Comparison of ENCODE assay signal across 1 cellular context in genomic region chr4:113762061-113762850, GRCh38.
A peak's percentile ranks its signal among the peaks of the same experiment; 100 is the strongest.
TF ChIP-seq lines count a peak whose summit lies in the region.

No MANE protein-coding gene starts in this region.

TF ChIP-seq in K562, 482 proteins besides CTCF, POLR2A, EP300 and RAD21 (continued from another document and continues in another):
- peak; percentile 92 for TF ChIP-seq ATF3 (IDR thresholded peaks at IDR 0.05)
- no peak for TF ChIP-seq ATF3 (CRISPR knock-in tag; conservative IDR thresholded peaks at IDR 0.05)
- peak; percentile 97 for TF ChIP-seq BHLHE40 (IDR thresholded peaks at IDR 0.05; ENCODE audit: low read length)
- no peak for TF ChIP-seq HMGN3 (IDR thresholded peaks at IDR 0.05; ENCODE audit: borderline replicate concordance, extremely low read depth, insufficient read length, low read depth, low read length)
- no peak for TF ChIP-seq SRSF3 (IDR thresholded peaks at IDR 0.05; ENCODE audit: insufficient read depth, low read length)
- TF ChIP-seq TSC22D4 (tag; IDR thresholded peaks at IDR 0.05): no peak
- TF ChIP-seq STAT5A (IDR thresholded peaks at IDR 0.05; ENCODE audit: borderline replicate concordance, low read length): no peak
- no peak for TF ChIP-seq TAF7 (tag; IDR thresholded peaks at IDR 0.05)
- no peak for TF ChIP-seq ETS1 (conservative IDR thresholded peaks at IDR 0.05; ENCODE audit: control insufficient read depth, low read depth, low read length)
- peak in 1 of 2 experiments; percentile 5 for TF ChIP-seq E2F6 (IDR thresholded peaks at IDR 0.05; ENCODE audit: borderline replicate concordance in 1 of 2, extremely low read depth in 1 of 2, insufficient read depth in 1 of 2, insufficient read length in 1 of 2, low read depth in 1 of 2, low read length in 1 of 2, poor library complexity in 1 of 2, severe bottlenecking in 1 of 2)
- no peak for TF ChIP-seq ZFP36 (IDR thresholded peaks at IDR 0.05; ENCODE audit: low read depth, low read length, partially characterized antibody)
- TF ChIP-seq FIP1L1 (IDR thresholded peaks at IDR 0.05; ENCODE audit: low read depth, low read length, poor library complexity, severe bottlenecking): no peak
- no peak for TF ChIP-seq GMEB1 (CRISPR knock-in tag; IDR thresholded peaks at IDR 0.05)
- TF ChIP-seq MEF2A (IDR thresholded peaks at IDR 0.05; ENCODE audit: control insufficient read depth, low read depth, low read length): no peak
- no peak for TF ChIP-seq ZNF165 (CRISPR knock-in tag; IDR thresholded peaks at IDR 0.05; ENCODE audit: borderline replicate concordance)
- no peak for TF ChIP-seq U2AF2 (optimal IDR thresholded peaks at IDR 0.05; ENCODE audit: low read depth, low read length)
- TF ChIP-seq ARID4B (CRISPR knock-in tag; IDR thresholded peaks at IDR 0.05): no peak
- TF ChIP-seq BMI1 (IDR thresholded peaks at IDR 0.05; ENCODE audit: low read length): no peak
- TF ChIP-seq GATAD2A (IDR thresholded peaks at IDR 0.05): no peak
- TF ChIP-seq ZNF398 (CRISPR knock-in tag; IDR thresholded peaks at IDR 0.05): no peak
- TF ChIP-seq PHF8 (IDR thresholded peaks at IDR 0.05; ENCODE audit: borderline replicate concordance, low read length): peak; percentile 35; the same call in 1 of the 2 replicates
- TF ChIP-seq TAL1 (IDR thresholded peaks at IDR 0.05): no peak
- TF ChIP-seq ARID1B (IDR thresholded peaks at IDR 0.05): 0 out of 2 replicates have a peak, but pooled peaks have one; percentile 8
- TF ChIP-seq ASH1L (IDR thresholded peaks at IDR 0.05; ENCODE audit: borderline replicate concordance, low read depth, partially characterized antibody): no peak
- TF ChIP-seq BRCA1 (IDR thresholded peaks at IDR 0.05): no peak
- no peak for TF ChIP-seq BRCA1 (CRISPR knock-in tag; IDR thresholded peaks at IDR 0.05)
- no peak for TF ChIP-seq SFPQ (IDR thresholded peaks at IDR 0.05; ENCODE audit: low read depth, low read length)
- peak; percentile 69 for TF ChIP-seq SMAD4 (CRISPR knock-in tag; conservative IDR thresholded peaks at IDR 0.05)
- TF ChIP-seq ETV6 (IDR thresholded peaks at IDR 0.05; ENCODE audit: borderline replicate concordance in 1 of 2, low read depth in 2 of 2, low read length in 1 of 2): no peak
- TF ChIP-seq ETV6 (CRISPR knock-in tag; IDR thresholded peaks at IDR 0.05; ENCODE audit: borderline replicate concordance): no peak
- no peak for TF ChIP-seq SMARCB1 (IDR thresholded peaks at IDR 0.05; ENCODE audit: insufficient read length, low read depth)
- TF ChIP-seq NR2C1 (IDR thresholded peaks at IDR 0.05): no peak
- TF ChIP-seq NR2C1 (tag; IDR thresholded peaks at IDR 0.05): no peak
- TF ChIP-seq FOXJ2 (tag; IDR thresholded peaks at IDR 0.05): peak; percentile 62
- TF ChIP-seq IRF2 (CRISPR knock-in tag; IDR thresholded peaks at IDR 0.05): no peak
- TF ChIP-seq MBD2 (IDR thresholded peaks at IDR 0.05; ENCODE audit: borderline replicate concordance, low read depth): no peak
- no peak for TF ChIP-seq PHB2 (IDR thresholded peaks at IDR 0.05; ENCODE audit: low read depth)
- no peak for TF ChIP-seq SAP30 (IDR thresholded peaks at IDR 0.05; ENCODE audit: borderline replicate concordance, insufficient read depth, low read depth, low read length, poor library complexity, severe bottlenecking)
- peak; percentile 87 for TF ChIP-seq JUND (IDR thresholded peaks at IDR 0.05; ENCODE audit: borderline replicate concordance, low read depth, low read length)
- peak; percentile 93 for TF ChIP-seq JUND (tag; IDR thresholded peaks at IDR 0.05; ENCODE audit: borderline replicate concordance, low read depth, low read length)
- TF ChIP-seq MBD1 (CRISPR knock-in tag; IDR thresholded peaks at IDR 0.05): no peak
- TF ChIP-seq ARHGAP35 (IDR thresholded peaks at IDR 0.05; ENCODE audit: partially characterized antibody): no peak
- no peak for TF ChIP-seq MTA3 (IDR thresholded peaks at IDR 0.05; ENCODE audit: borderline replicate concordance)
- no peak for TF ChIP-seq RFX7 (CRISPR knock-in tag; IDR thresholded peaks at IDR 0.05)
- TF ChIP-seq PML (IDR thresholded peaks at IDR 0.05; ENCODE audit: low read length): 0 out of 2 replicates have a peak, but pooled peaks have one; percentile 18
- TF ChIP-seq NELFE (IDR thresholded peaks at IDR 0.05; ENCODE audit: insufficient read depth, insufficient read length): no peak
- no peak for TF ChIP-seq MCM5 (IDR thresholded peaks at IDR 0.05; ENCODE audit: low read depth)
- no peak for TF ChIP-seq NUFIP1 (IDR thresholded peaks at IDR 0.05; ENCODE audit: partially characterized antibody)
- no peak for TF ChIP-seq STAT5B (CRISPR knock-in tag; IDR thresholded peaks at IDR 0.05)
- no peak for TF ChIP-seq HMGXB4 (CRISPR knock-in tag; IDR thresholded peaks at IDR 0.05)
- no peak for TF ChIP-seq PRMT5 (CRISPR knock-in tag; IDR thresholded peaks at IDR 0.05)
- no peak for TF ChIP-seq PHTF2 (CRISPR knock-in tag; IDR thresholded peaks at IDR 0.05)
- TF ChIP-seq CBX5 (IDR thresholded peaks at IDR 0.05; ENCODE audit: borderline replicate concordance, low read depth): no peak
- no peak for TF ChIP-seq ZNF41 (CRISPR knock-in tag; conservative IDR thresholded peaks at IDR 0.05)
- no peak for TF ChIP-seq NFIC (IDR thresholded peaks at IDR 0.05)
